ENCODE assay signal across 1 cellular context in the genomic region with DNA sequence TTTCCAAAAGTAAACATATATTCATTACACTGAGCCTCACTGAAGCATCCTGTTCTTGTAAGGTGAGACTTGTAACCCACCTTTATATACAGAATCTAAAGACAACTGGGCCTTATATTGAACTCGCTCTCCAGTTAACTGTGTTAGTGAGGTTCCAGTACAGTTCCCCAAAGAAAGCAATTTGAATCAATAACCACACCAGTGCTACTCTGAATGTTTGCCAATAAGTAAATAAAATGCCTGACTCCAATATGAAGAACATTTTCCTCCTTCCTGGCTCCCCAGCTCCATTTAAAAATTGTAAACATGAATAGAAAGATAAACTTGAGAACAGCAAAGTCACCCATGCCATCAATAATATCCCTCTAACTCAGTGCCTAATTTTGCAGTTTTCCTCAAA.
TF ChIP-seq lines count a peak whose summit lies in the region.

No MANE protein-coding gene starts in this region.

TF ChIP-seq in A549, 52 proteins besides CTCF, POLR2A, EP300 and RAD21:
- TF ChIP-seq GATA3 (IDR thresholded peaks at IDR 0.05; ENCODE audit: borderline replicate concordance) (no peak), SMC3 (IDR thresholded peaks at IDR 0.05) (no peak), ZNF302 (CRISPR knock-in tag; IDR thresholded peaks at IDR 0.05) (no peak), JUN (IDR thresholded peaks at IDR 0.05) (no peak), ZC3H11A (IDR thresholded peaks at IDR 0.05) (no peak), MYC (IDR thresholded peaks at IDR 0.05; ENCODE audit: borderline replicate concordance, low read length) (no peak), FOSL2 (IDR thresholded peaks at IDR 0.05) (no peak), FOSL2 (CRISPR knock-in tag; IDR thresholded peaks at IDR 0.05) (no peak)
- TF ChIP-seq, protein P1, sequence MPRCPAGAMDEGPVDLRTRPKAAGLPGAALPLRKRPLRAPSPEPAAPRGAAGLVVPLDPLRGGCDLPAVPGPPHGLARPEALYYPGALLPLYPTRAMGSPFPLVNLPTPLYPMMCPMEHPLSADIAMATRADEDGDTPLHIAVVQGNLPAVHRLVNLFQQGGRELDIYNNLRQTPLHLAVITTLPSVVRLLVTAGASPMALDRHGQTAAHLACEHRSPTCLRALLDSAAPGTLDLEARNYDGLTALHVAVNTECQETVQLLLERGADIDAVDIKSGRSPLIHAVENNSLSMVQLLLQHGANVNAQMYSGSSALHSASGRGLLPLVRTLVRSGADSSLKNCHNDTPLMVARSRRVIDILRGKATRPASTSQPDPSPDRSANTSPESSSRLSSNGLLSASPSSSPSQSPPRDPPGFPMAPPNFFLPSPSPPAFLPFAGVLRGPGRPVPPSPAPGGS (IDR thresholded peaks at IDR 0.05) = no peak
- TF ChIP-seq, protein P2, sequence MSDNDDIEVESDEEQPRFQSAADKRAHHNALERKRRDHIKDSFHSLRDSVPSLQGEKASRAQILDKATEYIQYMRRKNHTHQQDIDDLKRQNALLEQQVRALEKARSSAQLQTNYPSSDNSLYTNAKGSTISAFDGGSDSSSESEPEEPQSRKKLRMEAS (IDR thresholded peaks at IDR 0.05) = no peak
- TF ChIP-seq, protein P3, sequence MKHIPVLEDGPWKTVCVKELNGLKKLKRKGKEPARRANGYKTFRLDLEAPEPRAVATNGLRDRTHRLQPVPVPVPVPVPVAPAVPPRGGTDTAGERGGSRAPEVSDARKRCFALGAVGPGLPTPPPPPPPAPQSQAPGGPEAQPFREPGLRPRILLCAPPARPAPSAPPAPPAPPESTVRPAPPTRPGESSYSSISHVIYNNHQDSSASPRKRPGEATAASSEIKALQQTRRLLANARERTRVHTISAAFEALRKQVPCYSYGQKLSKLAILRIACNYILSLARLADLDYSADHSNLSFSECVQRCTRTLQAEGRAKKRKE (CRISPR knock-in tag; IDR thresholded peaks at IDR 0.05; ENCODE audit: low read depth) = no peak
